Comparison of ENCODE assay signal across 8 cellular contexts in the genomic region with DNA sequence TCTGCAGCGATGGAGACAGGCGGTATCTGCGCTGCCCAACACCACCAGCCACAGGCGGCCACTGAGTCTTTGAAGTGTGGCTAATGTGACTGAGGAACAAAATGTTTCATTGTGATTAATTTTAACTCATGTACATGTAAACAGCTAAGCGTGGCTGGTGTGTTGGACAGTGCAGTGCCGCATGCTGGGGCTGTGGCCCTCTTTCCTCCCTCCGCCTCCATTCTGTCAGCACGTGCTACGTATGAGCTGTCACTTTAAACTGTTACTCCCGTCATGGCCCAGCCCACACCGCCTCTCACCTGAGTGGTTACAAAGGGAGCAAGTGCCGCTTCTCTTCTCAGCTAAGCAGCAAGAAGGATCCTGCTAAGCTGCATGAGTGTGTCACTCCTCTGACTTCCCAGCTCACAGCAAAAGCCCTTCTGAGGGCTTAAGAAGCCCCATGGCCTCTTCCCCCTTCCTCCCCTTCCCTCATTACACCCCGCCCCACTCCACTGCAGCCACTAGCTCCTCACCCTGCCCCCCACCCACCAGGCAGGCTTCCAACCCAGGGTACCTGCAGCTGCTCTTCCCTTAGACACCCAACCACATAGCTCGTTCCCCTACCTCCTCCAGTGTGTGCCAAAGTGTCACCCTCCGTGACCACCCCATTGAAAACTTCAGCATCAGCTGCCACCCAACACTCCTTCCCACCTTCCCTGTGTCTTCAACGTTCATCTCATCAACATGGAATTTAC. TPM values are rescaled to one million over a fixed set of nuclear protein-coding genes. Genes with fewer than 3 reads are reported as not detected.
DNase-seq lines count a peak whose midpoint lies in the region; FAIRE-seq and TF ChIP-seq lines count a peak whose summit lies in the region.

No MANE protein-coding gene starts in this region.

- H3K27ac ChIP-seq in BLaER1 treated with 17β-estradiol and CSF1 and Interleukin-3, amounts not matched to agents 10 nM and 100 nM: peak overlapping the region in 5 of 11 experiments; percentile 1 to 74 (median 27); a peak in 6 of 22 replicates
- H3K27ac ChIP-seq in OCI-LY3 (ENCODE audit: low read length) (no peak overlapping the region), right atrium auricular region (peak overlapping the region; percentile 64 to 74)

- TF ChIP-seq CTCF in OCI-LY3 (IDR thresholded peaks at IDR 0.05; ENCODE audit: low read depth, low read length): no peak
- TF ChIP-seq CTCF in right atrium auricular region (IDR thresholded peaks at IDR 0.05): no peak

- H3K9ac ChIP-seq in BLaER1 treated with 17β-estradiol and CSF1 and Interleukin-3, amounts not matched to agents 10 nM and 100 nM: peak overlapping the region in 4 of 11 experiments; percentile 20 to 44 (median 31); a peak in 6 of 22 replicates
- no peak overlapping the region for H3K9ac ChIP-seq in OCI-LY3 (ENCODE audit: low read length)

- H2AFZ ChIP-seq in OCI-LY3 (ENCODE audit: low read depth, low read length): no peak overlapping the region

- peaks cover 10 to 38% (median 34%) of the 10 kb centered on the region in 10 experiments; a peak in 19 of 20 replicates for H3K4me1 ChIP-seq in BLaER1 treated with 17β-estradiol and CSF1 and Interleukin-3, amounts not matched to agents 10 nM and 100 nM
- no peaks in the 10 kb centered on the region; the same call in 1 of the 2 replicates for H3K4me1 ChIP-seq in OCI-LY3 (ENCODE audit: low read length)
- H3K4me1 ChIP-seq in right atrium auricular region: peaks cover 0 to 18% of the 10 kb centered on the region in 2 donors

- no peaks in the 10 kb centered on the region for H3K79me2 ChIP-seq in OCI-LY3 (ENCODE audit: low read length)

- no peaks in the 10 kb centered on the region for H3K36me3 ChIP-seq in BLaER1 treated with 17β-estradiol and CSF1 and Interleukin-3, amounts not matched to agents 10 nM and 100 nM
- H3K36me3 ChIP-seq in OCI-LY3 (replicated peaks; ENCODE audit: low read depth, low read length) (no peaks in the 10 kb centered on the region), right atrium auricular region (no peaks in the 10 kb centered on the region)

- peak overlapping the region; percentile 1 to 56 (median 39); a peak in 19 of 22 replicates for H3K4me2 ChIP-seq in BLaER1 treated with 17β-estradiol and CSF1 and Interleukin-3, amounts not matched to agents 10 nM and 100 nM
- H3K4me2 ChIP-seq in OCI-LY3 (ENCODE audit: low read length): 0 out of 2 replicates have a peak overlapping the region, but pooled peaks have one; percentile 4

- H3K4me3 ChIP-seq in BLaER1 treated with 17β-estradiol and CSF1 and Interleukin-3, amounts not matched to agents 10 nM and 100 nM: no peak overlapping the region
- no peak overlapping the region for H3K4me3 ChIP-seq in OCI-LY3 (ENCODE audit: low read length)
- H3K4me3 ChIP-seq in right atrium auricular region: peak overlapping the region; percentile 10 to 32

- DNase-seq in activated naive CD4-positive, alpha-beta T cell (lab: John Stamatoyannopoulos, UW): peak; percentile 21 to 53 (median 32)
- DNase-seq in right atrium auricular region (ENCODE audit: low spot score) (no peak), RCC 7860 (ENCODE audit: low spot score) (no peak), NAMALWA (ENCODE audit: low spot score) (no peak), GM19239 (ENCODE audit: insufficient read length, low spot score) (no peak)
- DNase-seq in stimulated activated CD4-positive, alpha-beta T cell treated with anti-CD3 and anti-CD28 coated beads, Interleukin-15, amount 100 ng/mL, for 1 hour (ENCODE audit: low read depth in 1 of 2, low spot score in 1 of 2): peak; percentile 38 to 52

- no peaks in the 10 kb centered on the region for H3K27me3 ChIP-seq in BLaER1 treated with 17β-estradiol and CSF1 and Interleukin-3, amounts not matched to agents 10 nM and 100 nM
- peaks cover 4% of the 10 kb centered on the region for H3K27me3 ChIP-seq in OCI-LY3 (ENCODE audit: low read depth, low read length)
- H3K27me3 ChIP-seq in right atrium auricular region: no peaks in the 10 kb centered on the region

- H4K20me1 ChIP-seq in BLaER1 treated with 17β-estradiol and CSF1 and Interleukin-3, amounts not matched to agents 10 nM and 100 nM: no peaks in the 10 kb centered on the region
- H4K20me1 ChIP-seq in OCI-LY3 (ENCODE audit: insufficient read depth, low read length): no peaks in the 10 kb centered on the region

- FAIRE-seq in RCC 7860 (lab: Jason Lieb, UNC) (no peak), GM19239 (lab: Jason Lieb, UNC) (no peak)

- H3K9me3 ChIP-seq in BLaER1 treated with 17β-estradiol and CSF1 and Interleukin-3, amounts not matched to agents 10 nM and 100 nM (replicated peaks in 1 of 11): peaks cover 0 to 18% (median 14%) of the 10 kb centered on the region in 11 experiments; a peak in 16 of 22 replicates
- no peaks in the 10 kb centered on the region for H3K9me3 ChIP-seq in OCI-LY3 (ENCODE audit: insufficient read depth, low read length)
- H3K9me3 ChIP-seq in right atrium auricular region: no peaks in the 10 kb centered on the region

RNA-seq across cellular contexts. Expression of gene HASPIN, which starts 15.0 kb away (rescaled TPM):
- total RNA-seq in right atrium auricular region: not detected

RNA-seq across cellular contexts. Expression of gene P2RX5, which starts 42.8 kb away (rescaled TPM):
- 1 to 10 TPM; 5.4 to 8.1 TPM for total RNA-seq in right atrium auricular region

Comparison
In these comparisons a context has a peak if more than half of its experiments do, and no peak if none do; other contexts are left out.
1. H3K4me3 ChIP-seq: peak in right atrium auricular region (2 of 2); none in BLaER1 treated with 17β-estradiol and CSF1 and Interleukin-3, amounts not matched to agents 10 nM and 100 nM (0 of 10) and OCI-LY3 (single experiment).
2. DNase-seq: peak in activated naive CD4-positive, alpha-beta T cell (4 of 4) and stimulated activated CD4-positive, alpha-beta T cell treated with anti-CD3 and anti-CD28 coated beads, Interleukin-15, amount 100 ng/mL, for 1 hour (2 of 2); none in right atrium auricular region (single experiment), RCC 7860 (single experiment), NAMALWA (single experiment) and GM19239 (single experiment).